ENCODE assay signal across 27 cellular contexts in the genomic region with DNA sequence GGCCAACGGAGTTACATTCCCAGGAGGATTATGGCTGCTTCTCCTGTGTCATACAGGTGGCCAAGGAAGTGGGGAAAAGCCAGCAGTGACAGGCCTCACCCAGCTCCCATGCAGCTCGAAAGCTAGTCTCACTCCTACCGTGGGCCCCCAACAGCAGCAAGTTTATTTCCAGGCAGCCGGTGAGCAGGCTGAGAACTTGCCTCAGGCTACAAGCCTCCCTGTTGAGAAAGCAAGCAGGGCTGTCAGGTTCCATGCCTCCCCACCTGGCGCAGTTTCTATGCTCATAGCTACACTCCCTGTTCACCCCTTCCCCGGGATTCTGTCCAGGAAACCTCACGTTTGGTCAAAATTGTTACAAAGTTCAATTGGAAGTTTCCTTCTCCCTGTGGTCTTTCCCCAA. TPM values are rescaled to one million over a fixed set of nuclear protein-coding genes. Genes with fewer than 3 reads are reported as not detected.
"Had no signal": no experiment of that assay in that cellular context is flagged by ENCODE, and none has a peak within 500 bp of the region (broad histone marks: within the 10 kb centered on the region; RNA-seq: fewer than 3 reads in every experiment).

No MANE protein-coding gene starts in this region.

- H3K4me1 Mint-ChIP-seq: activated CD4-positive, alpha-beta memory T cell treated with anti-CD3 and anti-CD28 coated beads, Interleukin-2, amount 10 ng/mL, durations not matched to agents 7 days and 5 days; activated CD4-positive, alpha-beta T cell treated with anti-CD3 and anti-CD28 coated beads for 36 hours; activated T-helper 17 cell treated with anti-CD3 and anti-CD28 coated beads, Interleukin-2, amount 50 U/mL, for 72 hours; central memory CD8-positive, alpha-beta T cell had no signal

- H3K4me3 ChIP-seq: K562 had no signal

- DNase-seq: activated CD4-positive, alpha-beta memory T cell treated with anti-CD3 and anti-CD28 coated beads, Interleukin-2, amount 10 ng/mL, durations not matched to agents 7 days and 5 days; activated CD4-positive, alpha-beta T cell treated with anti-CD3 and anti-CD28 coated beads for 36 hours; activated CD4-positive, alpha-beta T cell treated with anti-CD3 and anti-CD28 coated beads, Interleukin-2, amount 50 U/mL, for 1 hour; activated CD4-positive, CD25-positive, alpha-beta regulatory T cell; activated gamma-delta T cell; activated naive CD4-positive, alpha-beta T cell treated with anti-CD3 and anti-CD28 coated beads for 36 hours; activated T-cell treated with anti-CD3 and anti-CD28 coated beads for 4 hours; activated T-cell treated with anti-CD3 and anti-CD28 coated beads, Interleukin-2, amount 50 U/mL, for 48 hours; amygdala; Karpas-422; MM.1S; NCI-H1105; NCI-H1436; NCI-H187 treated with DMSO at 0.1 percent for 48 hours; NCI-H2107; NCI-H446 treated with DMSO at 0.1 percent for 48 hours; NCI-H524 treated with DMSO at 0.1 percent for 48 hours; NCI-H774; SIG-M5; T-helper 2 cell; T1000 had no signal

- ATAC-seq: activated CD4-positive, alpha-beta T cell treated with anti-CD3 and anti-CD28 coated beads for 36 hours; activated T-helper 17 cell treated with anti-CD3 and anti-CD28 coated beads, Interleukin-2, amount 50 U/mL, for 72 hours; K562 had no signal

- H3K36me3 Mint-ChIP-seq: activated naive CD8-positive, alpha-beta T cell; brain had no signal

- H3K4me3 Mint-ChIP-seq: activated CD4-positive, alpha-beta memory T cell treated with anti-CD3 and anti-CD28 coated beads, Interleukin-2, amount 10 ng/mL, durations not matched to agents 7 days and 5 days; activated CD4-positive, alpha-beta T cell treated with anti-CD3 and anti-CD28 coated beads for 36 hours; activated naive CD4-positive, alpha-beta T cell treated with anti-CD3 and anti-CD28 coated beads for 36 hours; activated naive CD8-positive, alpha-beta T cell; activated T-helper 17 cell treated with anti-CD3 and anti-CD28 coated beads, Interleukin-2, amount 50 U/mL, for 72 hours; brain; central memory CD8-positive, alpha-beta T cell had no signal

- H3K27me3 Mint-ChIP-seq: activated CD4-positive, alpha-beta memory T cell treated with anti-CD3 and anti-CD28 coated beads, Interleukin-2, amount 10 ng/mL, durations not matched to agents 7 days and 5 days; activated CD4-positive, alpha-beta T cell treated with anti-CD3 and anti-CD28 coated beads for 36 hours; activated naive CD8-positive, alpha-beta T cell; activated T-helper 17 cell treated with anti-CD3 and anti-CD28 coated beads, Interleukin-2, amount 50 U/mL, for 72 hours had no signal

- H3K9me3 Mint-ChIP-seq: activated T-helper 17 cell treated with anti-CD3 and anti-CD28 coated beads, Interleukin-2, amount 50 U/mL, for 72 hours had no signal

- H3K27ac Mint-ChIP-seq: activated CD4-positive, alpha-beta memory T cell treated with anti-CD3 and anti-CD28 coated beads, Interleukin-2, amount 10 ng/mL, durations not matched to agents 7 days and 5 days; activated CD4-positive, alpha-beta T cell treated with anti-CD3 and anti-CD28 coated beads for 36 hours; activated naive CD4-positive, alpha-beta T cell treated with anti-CD3 and anti-CD28 coated beads for 36 hours; activated naive CD8-positive, alpha-beta T cell; activated T-helper 17 cell treated with anti-CD3 and anti-CD28 coated beads, Interleukin-2, amount 50 U/mL, for 72 hours; brain had no signal

RNA-seq across cellular contexts. Expression of a gene that starts 27.5 kb away (rescaled TPM):
- total RNA-seq: activated CD4-positive, alpha-beta memory T cell treated with anti-CD3 and anti-CD28 coated beads, Interleukin-2, amount 10 ng/mL, durations not matched to agents 7 days and 5 days; activated CD4-positive, alpha-beta T cell treated with anti-CD3 and anti-CD28 coated beads for 36 hours; activated CD8-positive, alpha-beta memory T cell treated with anti-CD3 and anti-CD28 coated beads for 36 hours; activated naive CD4-positive, alpha-beta T cell treated with anti-CD3 and anti-CD28 coated beads for 36 hours; activated T-helper 17 cell treated with anti-CD3 and anti-CD28 coated beads, Interleukin-2, amount 50 U/mL, for 72 hours; K562 had no signal
